18 cellular contexts compared by ENCODE assay signal in genomic region chr6:125491860-125492617, GRCh38.
DNase-seq lines count a peak whose midpoint lies in the region; ATAC-seq, FAIRE-seq and TF ChIP-seq lines count a peak whose summit lies in the region.
"Had no signal": no experiment of that assay in that cellular context is flagged by ENCODE, and none has a peak within 500 bp of the region (broad histone marks: within the 10 kb centered on the region; RNA-seq: fewer than 3 reads in every experiment).

No MANE protein-coding gene starts in this region.

- no peak overlapping the region for H3K4me3 Mint-ChIP-seq in chondrocyte (ENCODE audit: unreplicated experiment)
- H3K4me3 Mint-ChIP-seq: CD4-positive, CD25-positive, alpha-beta regulatory T cell; IgD-negative memory B cell had no signal

- peaks cover 2 to 5% of the 10 kb centered on the region in 2 experiments; a peak in 2 of 5 replicates for H3K27me3 ChIP-seq in HepG2 (ENCODE audit: control insufficient read depth in 1 of 2, insufficient read depth in 2 of 2, low read length in 2 of 2)
- no peaks in the 10 kb centered on the region for H3K27me3 ChIP-seq in right lobe of liver
- no peaks in the 10 kb centered on the region for H3K27me3 ChIP-seq in parathyroid adenoma (ENCODE audit: control insufficient read depth, insufficient read depth, low read length)
- no peaks in the 10 kb centered on the region for H3K27me3 ChIP-seq in left lung
- H3K27me3 ChIP-seq: BLaER1 treated with 17β-estradiol and CSF1 and Interleukin-3, amounts not matched to agents 10 nM and 100 nM had no signal

- intact Hi-C loops in HepG2 (cut with micrococcal nuclease; ENCODE audit: unreplicated experiment) (no loop called here), right lobe of liver (cut with DNase I) (no loop called here), left lung (cut with DNase I) (no loop called here)

- H4K20me1 ChIP-seq in HepG2 (ENCODE audit: insufficient read depth, low read length), result no peaks in the 10 kb centered on the region
- H4K20me1 ChIP-seq: BLaER1 treated with 17β-estradiol and CSF1 and Interleukin-3, amounts not matched to agents 10 nM and 100 nM had no signal

- CTCF ChIA-PET in HepG2 (lab: Yijun Ruan, JAX; ENCODE audit: low intra/inter-chr PET ratio, low total read pairs), result no interaction called here

- H3K4me3 ChIP-seq in HepG2 (replicated peaks in 1 of 3; ENCODE audit: insufficient read depth in 1 of 3, low read depth in 2 of 3, low read length in 3 of 3) (no peak overlapping the region), right lobe of liver (no peak overlapping the region), parathyroid adenoma (ENCODE audit: low read depth, low read length) (no peak overlapping the region), left lung (no peak overlapping the region)
- H3K4me3 ChIP-seq: BLaER1 treated with 17β-estradiol and CSF1 and Interleukin-3, amounts not matched to agents 10 nM and 100 nM; GM12878; HAP-1 had no signal

- TF ChIP-seq RAD21 in HepG2 (CRISPR knock-in tag; IDR thresholded peaks at IDR 0.05), result no peak

- TF ChIP-seq POLR2A in HepG2 (IDR thresholded peaks at IDR 0.05; ENCODE audit: insufficient read depth in 1 of 2, low read depth in 2 of 2, low read length in 2 of 2) (no peak), right lobe of liver (IDR thresholded peaks at IDR 0.05) (no peak)

- peaks cover 30% of the 10 kb centered on the region for H3K4me1 Mint-ChIP-seq in chondrocyte (ENCODE audit: low read depth)
- H3K4me1 Mint-ChIP-seq: CD4-positive, CD25-positive, alpha-beta regulatory T cell; IgD-negative memory B cell had no signal

- peaks cover 3% of the 10 kb centered on the region for H3K36me3 Mint-ChIP-seq in chondrocyte (ENCODE audit: low read depth)
- H3K36me3 Mint-ChIP-seq: CD4-positive, CD25-positive, alpha-beta regulatory T cell; IgD-negative memory B cell had no signal

- H3K4me1 ChIP-seq in HepG2 (ENCODE audit: insufficient read depth, low read length) (no peaks in the 10 kb centered on the region), right lobe of liver (no peaks in the 10 kb centered on the region), parathyroid adenoma (peaks cover 13% of the 10 kb centered on the region), left lung (no peaks in the 10 kb centered on the region)
- H3K4me1 ChIP-seq: HAP-1 had no signal

- ATAC-seq in HepG2, result no peak
- no peak for ATAC-seq in right lobe of liver
- ATAC-seq in GM21381 (IDR thresholded peaks at IDR 0.05; ENCODE audit: unreplicated experiment), result no peak
- ATAC-seq in left lung, result no peak
- no peak for ATAC-seq in HG03460 (IDR thresholded peaks at IDR 0.05; ENCODE audit: unreplicated experiment)
- ATAC-seq: GM12878 had no signal

- no TSS peak for BruUV-seq in HepG2 (replicated peaks; lab: Mats Ljungman, UMichigan)

- 18% methylated on average over 8 of the region's 8 CpGs for WGBS in HepG2 (ENCODE audit: low lambda C conversion rate)
- 78% methylated on average over 8 of the region's 8 CpGs for WGBS in right lobe of liver (ENCODE audit: insufficient coverage, low coverage, low lambda C conversion rate, missing lambda C conversion rate)

- TF ChIP-seq EP300 in HepG2 (IDR thresholded peaks at IDR 0.05; ENCODE audit: low read depth in 2 of 2, low read length in 2 of 2), result no peak
- no peak for TF ChIP-seq EP300 in HepG2 (CRISPR knock-in tag; IDR thresholded peaks at IDR 0.05; ENCODE audit: borderline replicate concordance)

- H2AFZ ChIP-seq in HepG2 (ENCODE audit: low read length), result no peak overlapping the region
- no peak overlapping the region for H2AFZ ChIP-seq in parathyroid adenoma

- in situ Hi-C loops in HepG2 (cut with HindIII; ENCODE audit: extremely low pct_ligation_motif_present, low pct_unique_long_range_greater_than_20kb), result no loop called here

- H3K79me2 ChIP-seq in HepG2 (ENCODE audit: insufficient read depth, low read length) (no peaks in the 10 kb centered on the region), parathyroid adenoma (no peaks in the 10 kb centered on the region)

- H3K9me3 ChIP-seq in HepG2 (ENCODE audit: low read length) (no peaks in the 10 kb centered on the region), right lobe of liver (no peaks in the 10 kb centered on the region), parathyroid adenoma (ENCODE audit: control insufficient read depth, low read length) (no peaks in the 10 kb centered on the region), left lung (no peaks in the 10 kb centered on the region)
- H3K9me3 ChIP-seq: HAP-1 had no signal

- DNase-seq in HepG2 (ENCODE audit: low spot score) (no peak), right lobe of liver (no peak), chondrocyte (ENCODE audit: low spot score) (no peak), left lung (no peak)
- DNase-seq: Calu3; CD4-positive, CD25-positive, alpha-beta regulatory T cell; DMS 273 treated with DMSO at 0.1 percent for 48 hours; GOT3 had no signal

- peak overlapping the region; percentile 27 for H3K27ac Mint-ChIP-seq in chondrocyte (ENCODE audit: unreplicated experiment)
- H3K27ac Mint-ChIP-seq: CD4-positive, CD25-positive, alpha-beta regulatory T cell; IgD-negative memory B cell had no signal

- no peaks in the 10 kb centered on the region for H3K9me3 Mint-ChIP-seq in chondrocyte (ENCODE audit: low read depth)
- H3K9me3 Mint-ChIP-seq: IgD-negative memory B cell had no signal

- H3K36me3 ChIP-seq in HepG2 (replicated peaks in 1 of 2; ENCODE audit: control insufficient read depth in 1 of 2, insufficient read depth in 2 of 2, low read length in 2 of 2) (no peaks in the 10 kb centered on the region), right lobe of liver (no peaks in the 10 kb centered on the region), parathyroid adenoma (ENCODE audit: control insufficient read depth, insufficient read depth, low read length) (no peaks in the 10 kb centered on the region), left lung (no peaks in the 10 kb centered on the region)
- H3K36me3 ChIP-seq: BLaER1 treated with 17β-estradiol and CSF1 and Interleukin-3, amounts not matched to agents 10 nM and 100 nM; HAP-1 had no signal

- FAIRE-seq in HepG2 (lab: Jason Lieb, UNC), result no peak
- FAIRE-seq: GM12878, GM18507 had no signal

- H3K27me3 Mint-ChIP-seq in chondrocyte (ENCODE audit: low read depth), result no peaks in the 10 kb centered on the region

- H3K9ac ChIP-seq in HepG2 (ENCODE audit: insufficient read depth, low read depth, low read length) (no peak overlapping the region), parathyroid adenoma (no peak overlapping the region)
- H3K9ac ChIP-seq: BLaER1 treated with 17β-estradiol and CSF1 and Interleukin-3, amounts not matched to agents 10 nM and 100 nM; KMS-11 had no signal

- POLR2A ChIA-PET in HepG2 (lab: Yijun Ruan, JAX), result no interaction called here

- no peak overlapping the region for H3K4me2 ChIP-seq in HepG2 (ENCODE audit: low read depth, low read length)
- H3K4me2 ChIP-seq in parathyroid adenoma (ENCODE audit: low read length), result peak overlapping the region; percentile 42
- H3K4me2 ChIP-seq: BLaER1 treated with 17β-estradiol and CSF1 and Interleukin-3, amounts not matched to agents 10 nM and 100 nM; KMS-11 had no signal

- H3K27ac ChIP-seq in HepG2 (ENCODE audit: extremely low read length, insufficient read depth, low read length) (no peak overlapping the region), right lobe of liver (no peak overlapping the region), parathyroid adenoma (no peak overlapping the region), left lung (no peak overlapping the region)
- H3K27ac ChIP-seq: 22Rv1; BLaER1 treated with 17β-estradiol and CSF1 and Interleukin-3, amounts not matched to agents 10 nM and 100 nM; KMS-11 had no signal

- TF ChIP-seq CTCF in HepG2 (CRISPR knock-in tag; IDR thresholded peaks at IDR 0.05), result no peak
- no peak for TF ChIP-seq CTCF in right lobe of liver (IDR thresholded peaks at IDR 0.05)
- no peak for TF ChIP-seq CTCF in chondrocyte (IDR thresholded peaks at IDR 0.05)
- TF ChIP-seq CTCF in parathyroid adenoma (IDR thresholded peaks at IDR 0.05), result no peak
- no peak for TF ChIP-seq CTCF in left lung (IDR thresholded peaks at IDR 0.05)

TF ChIP-seq in HepG2, 621 proteins besides CTCF, POLR2A, EP300 and RAD21 (continues in another document):
- no peak for TF ChIP-seq GMEB1 (CRISPR knock-in tag; IDR thresholded peaks at IDR 0.05; ENCODE audit: borderline replicate concordance)
- TF ChIP-seq MAFK (conservative IDR thresholded peaks at IDR 0.05 in 1 of 2, IDR thresholded peaks at IDR 0.05 in 1 of 2; ENCODE audit: low read length in 2 of 2), result peak; percentile 99
